Comparison of ENCODE assay signal across 8 cellular contexts in genomic region chr16:29806641-29807425, GRCh38. TPM values are rescaled to one million over a fixed set of nuclear protein-coding genes. Genes with fewer than 3 reads are reported as not detected.
DNase-seq lines count a peak whose midpoint lies in the region; ATAC-seq and TF ChIP-seq lines count a peak whose summit lies in the region.

No MANE protein-coding gene starts in this region.

- peaks cover 38% of the 10 kb centered on the region for H3K4me1 ChIP-seq in neural progenitor cell

- ATAC-seq in HG02759 (IDR thresholded peaks at IDR 0.05; ENCODE audit: unreplicated experiment) = no peak

- peak overlapping the region; percentile 78 for H3K4me3 ChIP-seq in neural progenitor cell

- TF ChIP-seq POLR2A in erythroblast (IDR thresholded peaks at IDR 0.05; ENCODE audit: low read length) = no peak

- H3K4me1 Mint-ChIP-seq in neural progenitor cell = peaks cover 53% of the 10 kb centered on the region

- peaks cover 42% of the 10 kb centered on the region for H3K79me2 ChIP-seq in neural progenitor cell (ENCODE audit: low read depth)

- no peaks in the 10 kb centered on the region for H3K9me3 Mint-ChIP-seq in neural progenitor cell

- in situ Hi-C loops in ACHN (cut with HindIII; ENCODE audit: low pct_ligation_motif_present, low pct_unique_long_range_greater_than_20kb, low sequenced_read_pairs) = no loop called here

- peak overlapping the region; percentile 87 for H3K4me3 Mint-ChIP-seq in neural progenitor cell

- no peaks in the 10 kb centered on the region for H3K36me3 ChIP-seq in neural progenitor cell

- peaks cover 37% of the 10 kb centered on the region for H4K20me1 ChIP-seq in neural progenitor cell (ENCODE audit: low read depth)

- no peaks in the 10 kb centered on the region for H3K9me3 ChIP-seq in neural progenitor cell (ENCODE audit: low read depth)

- peak overlapping the region; percentile 88 for H3K4me2 ChIP-seq in neural progenitor cell

- H3K27me3 Mint-ChIP-seq in neural progenitor cell (ENCODE audit: insufficient read depth, low read depth) = peaks cover 12% of the 10 kb centered on the region

- no peak for TF ChIP-seq CTCF in neural progenitor cell (IDR thresholded peaks at IDR 0.05)

- no peak overlapping the region for H3K27ac Mint-ChIP-seq in neural progenitor cell

- peak overlapping the region; percentile 48 for H3K27ac ChIP-seq in neural progenitor cell

- H3K36me3 Mint-ChIP-seq in neural progenitor cell = peaks cover 12% of the 10 kb centered on the region

- H3F3A ChIP-seq in neural progenitor cell (ENCODE audit: low read depth) = peaks cover 83% of the 10 kb centered on the region

- no peak overlapping the region for H3K9ac ChIP-seq in neural progenitor cell

- no peak overlapping the region for H2AFZ ChIP-seq in neural progenitor cell (replicated peaks)

- no peaks in the 10 kb centered on the region for H3K27me3 ChIP-seq in neural progenitor cell

- peak; percentile 72 for DNase-seq in ACHN
- peak; percentile 61 for DNase-seq in GM19238 (ENCODE audit: insufficient read length, low spot score)
- peak; percentile 90 for DNase-seq in NCI-H345 (lab: John Stamatoyannopoulos, UW)
- DNase-seq in activated CD8-positive, alpha-beta memory T cell treated with anti-CD3 and anti-CD28 coated beads, Interleukin-2, amount 50 U/mL, for 4 hours = peak; percentile 63
- peak; percentile 82 to 85 for DNase-seq in erythroblast (lab: John Stamatoyannopoulos, UW)
- peak; percentile 82 for DNase-seq in neural progenitor cell (ENCODE audit: low spot score)
- no peak for DNase-seq in superior temporal gyrus (ENCODE audit: extremely low spot score)

RNA-seq across cellular contexts. Expression of gene MAZ, which starts 0.5 kb away (rescaled TPM):
- total RNA-seq in neural progenitor cell (ENCODE audit: low replicate concordance) = 120 and 220 TPM in 2 replicates

RNA-seq across cellular contexts. Expression of gene PRRT2, which starts 5.2 kb away (rescaled TPM):
- 23.5 and 71.4 TPM in 2 replicates for total RNA-seq in neural progenitor cell (ENCODE audit: low replicate concordance)

RNA-seq across cellular contexts. Expression of gene PAGR1, which starts 9.1 kb away (rescaled TPM):
- 47.2 and 88.3 TPM in 2 replicates for total RNA-seq in neural progenitor cell (ENCODE audit: low replicate concordance)

RNA-seq across cellular contexts. Expression of gene MVP, which starts 13.4 kb away (rescaled TPM):
- 2.4 and 4.4 TPM in 2 replicates for total RNA-seq in neural progenitor cell (ENCODE audit: low replicate concordance)

RNA-seq across cellular contexts. Expression of gene KIF22, which starts 16.3 kb away (rescaled TPM):
- 173 and 275 TPM in 2 replicates for total RNA-seq in neural progenitor cell (ENCODE audit: low replicate concordance)
